ENCODE assay signal across 9 cellular contexts in genomic region chr10:102245932-102246251, GRCh38. TPM values are rescaled to one million over a fixed set of nuclear protein-coding genes. Genes with fewer than 3 reads are reported as not detected.
DNase-seq lines count a peak whose midpoint lies in the region; FAIRE-seq and TF ChIP-seq lines count a peak whose summit lies in the region.
"Had no signal": no experiment of that assay in that cellular context is flagged by ENCODE, and none has a peak within 500 bp of the region (broad histone marks: within the 10 kb centered on the region; RNA-seq: fewer than 3 reads in every experiment).

No MANE protein-coding gene starts in this region.

- in situ Hi-C loops in HAP-1 (cut with MboI; ENCODE audit: low sequenced_read_pairs): no loop called here

- H3K27ac ChIP-seq in hepatocyte (peak overlapping the region; percentile 83), small intestine (ENCODE audit: low read depth in 1 of 2, low read length in 1 of 2) (peak overlapping the region; percentile 82 to 88)

- no peak for FAIRE-seq in small intestine (lab: Jason Lieb, UNC)
- no peak for FAIRE-seq in GM12892 (lab: Jason Lieb, UNC)

- POLR2A ChIA-PET in activated CD4-positive, alpha-beta memory T cell treated with anti-CD3 and anti-CD28 coated beads for 36 hours (lab: Charles Lee): interaction anchor here (0.9 to 2.3 kb wide), 11 partner anchors 22 to 259 kb away, joined by 3 to 16 read pairs (median 3); partner anchors contain the start of genes CUEDC2 and NFKB2

- H3K4me3 ChIP-seq in HAP-1 (peak overlapping the region; percentile 92), hepatocyte (peak overlapping the region; percentile 55), small intestine (ENCODE audit: low read depth in 1 of 2, low read length in 2 of 2) (peak overlapping the region; percentile 69 to 75)

- peaks cover 52% of the 10 kb centered on the region for H3K79me2 ChIP-seq in hepatocyte

- H3K4me1 Mint-ChIP-seq in activated CD4-positive, alpha-beta memory T cell treated with anti-CD3 and anti-CD28 coated beads for 36 hours (ENCODE audit: low read depth): peaks cover 48% of the 10 kb centered on the region

- intact Hi-C loops in activated CD4-positive, alpha-beta memory T cell treated with anti-CD3 and anti-CD28 coated beads for 36 hours (cut with micrococcal nuclease): loop anchor here (1.0 to 2.0 kb wide), 8 partner anchors 15 to 256 kb away; partner anchors contain the start of genes ACTR1A and NFKB2

- peaks cover 11% of the 10 kb centered on the region for H3K27me3 Mint-ChIP-seq in activated CD4-positive, alpha-beta memory T cell treated with anti-CD3 and anti-CD28 coated beads for 36 hours

- H2AFZ ChIP-seq in hepatocyte: peak overlapping the region; percentile 20

- peak overlapping the region; percentile 100 for H3K4me3 Mint-ChIP-seq in activated CD4-positive, alpha-beta memory T cell treated with anti-CD3 and anti-CD28 coated beads for 36 hours

- no peak for TF ChIP-seq CTCF in hepatocyte (IDR thresholded peaks at IDR 0.05; ENCODE audit: poor library complexity)
- TF ChIP-seq CTCF in GM10266 (IDR thresholded peaks at IDR 0.05; ENCODE audit: control insufficient read depth, insufficient read depth, low read depth, missing control alignments): no peak

- DNase-seq in HAP-1 (ENCODE audit: low spot score in 2 of 2) (no peak), hepatocyte (ENCODE audit: low spot score) (no peak), small intestine (no peak), GM10266 (ENCODE audit: extremely low spot score) (no peak), NCI-H2196 (lab: John Stamatoyannopoulos, UW; ENCODE audit: unreplicated experiment) (no peak), GM12892 (ENCODE audit: insufficient read length) (no peak), SKM-1 (lab: John Stamatoyannopoulos, UW; ENCODE audit: unreplicated experiment) (no peak)
- DNase-seq in activated CD4-positive, alpha-beta memory T cell treated with anti-CD3 and anti-CD28 coated beads for 36 hours: no peak

- H3K9me2 ChIP-seq in hepatocyte (replicated peaks; ENCODE audit: insufficient read depth): no peaks in the 10 kb centered on the region

- no peaks in the 10 kb centered on the region for H3K9me3 Mint-ChIP-seq in activated CD4-positive, alpha-beta memory T cell treated with anti-CD3 and anti-CD28 coated beads for 36 hours

- CTCF ChIA-PET in activated CD4-positive, alpha-beta memory T cell treated with anti-CD3 and anti-CD28 coated beads for 36 hours (lab: Charles Lee): interaction anchor here (0.7 to 10.2 kb wide), 13 partner anchors 9 to 206 kb away, joined by 3 to 111 read pairs (median 5); no protein-coding TSS in a partner anchor

- H4K20me1 ChIP-seq in hepatocyte (ENCODE audit: insufficient read depth, poor library complexity, severe bottlenecking): peaks cover 49% of the 10 kb centered on the region

- WGBS in hepatocyte (ENCODE audit: low lambda C conversion rate, missing lambda C conversion rate): 3% methylated on average over 4 of the region's 4 CpGs
- WGBS in small intestine, 3 donors: 0 to 2% (median 0%) methylated on average over 4 of the region's 4 CpGs

- peak overlapping the region; percentile 91 for H3K4me2 ChIP-seq in hepatocyte

- H3K36me3 ChIP-seq in HAP-1 (replicated peaks): peaks cover 4% of the 10 kb centered on the region
- no peaks in the 10 kb centered on the region for H3K36me3 ChIP-seq in hepatocyte (replicated peaks; ENCODE audit: insufficient read depth, low read depth)
- no peaks in the 10 kb centered on the region for H3K36me3 ChIP-seq in small intestine (ENCODE audit: control insufficient read depth in 2 of 2, insufficient read depth in 2 of 2, low read length in 2 of 2)

- TF ChIP-seq POLR2A in GM12892 (IDR thresholded peaks at IDR 0.05; ENCODE audit: low read depth, low read length): no peak

- H3K36me3 Mint-ChIP-seq in activated CD4-positive, alpha-beta memory T cell treated with anti-CD3 and anti-CD28 coated beads for 36 hours: peaks cover 14% of the 10 kb centered on the region

- H3K4me1 ChIP-seq in HAP-1 (peaks cover 22% of the 10 kb centered on the region), hepatocyte (ENCODE audit: insufficient read depth) (peaks cover 26% of the 10 kb centered on the region), small intestine (ENCODE audit: control insufficient read depth in 2 of 2, insufficient read depth in 1 of 2, low read depth in 1 of 2, low read length in 1 of 2) (peaks cover 12 to 19% of the 10 kb centered on the region in 2 donors)

- H3K27me3 ChIP-seq in HAP-1 (ENCODE audit: low read depth): no peaks in the 10 kb centered on the region
- H3K27me3 ChIP-seq in hepatocyte: peaks cover 3% of the 10 kb centered on the region
- peaks cover 0 to 3% of the 10 kb centered on the region in 2 donors for H3K27me3 ChIP-seq in small intestine (ENCODE audit: control insufficient read depth in 2 of 2, insufficient read depth in 2 of 2, low read length in 2 of 2)

- H3K27ac Mint-ChIP-seq in activated CD4-positive, alpha-beta memory T cell treated with anti-CD3 and anti-CD28 coated beads for 36 hours: peak overlapping the region; percentile 95

- H3K9me3 ChIP-seq in HAP-1 (no peaks in the 10 kb centered on the region), hepatocyte (ENCODE audit: low read depth) (no peaks in the 10 kb centered on the region), small intestine (ENCODE audit: control insufficient read depth, low read depth) (no peaks in the 10 kb centered on the region)

RNA-seq across cellular contexts. Expression of gene GBF1, which starts 0.6 kb away (rescaled TPM):
- 10 to 100 TPM; 42.2 to 44.0 TPM for total RNA-seq in activated CD4-positive, alpha-beta memory T cell treated with anti-CD3 and anti-CD28 coated beads for 36 hours
- total RNA-seq in hepatocyte: 43.0 and 55.4 TPM in 2 replicates
- polyA plus RNA-seq in hepatocyte (35.7 and 43.1 TPM in 2 replicates), small intestine (10 to 100 TPM; 13.2 to 20.4 (median 16.5) TPM)
- 14.1 TPM for polyA plus RNA-seq in GM12892 (2012; ENCODE audit: missing spikeins)

RNA-seq across cellular contexts. Expression of gene PITX3, which starts 4.6 kb away (rescaled TPM):
- 1 to 10 TPM; 1.1 to 1.4 TPM for total RNA-seq in activated CD4-positive, alpha-beta memory T cell treated with anti-CD3 and anti-CD28 coated beads for 36 hours
- not detected in 2 replicates for total RNA-seq in hepatocyte
- 0.52 and 0.79 TPM in 2 replicates for polyA plus RNA-seq in hepatocyte
- not detected for polyA plus RNA-seq in small intestine
- not detected for polyA plus RNA-seq in GM12892 (2012; ENCODE audit: missing spikeins)
- total RNA-seq: glomerular endothelial cell had no signal

RNA-seq across cellular contexts. Expression of gene ELOVL3, which starts 19.8 kb away (rescaled TPM):
- total RNA-seq in activated CD4-positive, alpha-beta memory T cell treated with anti-CD3 and anti-CD28 coated beads for 36 hours: under 1 TPM; 0.21 to 0.56 TPM
- total RNA-seq in hepatocyte: 0.40 TPM in 1 of 2 replicates, not detected in the other
- not detected in 2 replicates for polyA plus RNA-seq in hepatocyte
- under 1 TPM in 1 of 3 donors, not detected in 2; 0.42 TPM for polyA plus RNA-seq in small intestine
- polyA plus RNA-seq in GM12892 (2012; ENCODE audit: missing spikeins): 0.19 TPM
- total RNA-seq: glomerular endothelial cell had no signal
